Comparison of ENCODE assay signal across 27 cellular contexts in the genomic region with DNA sequence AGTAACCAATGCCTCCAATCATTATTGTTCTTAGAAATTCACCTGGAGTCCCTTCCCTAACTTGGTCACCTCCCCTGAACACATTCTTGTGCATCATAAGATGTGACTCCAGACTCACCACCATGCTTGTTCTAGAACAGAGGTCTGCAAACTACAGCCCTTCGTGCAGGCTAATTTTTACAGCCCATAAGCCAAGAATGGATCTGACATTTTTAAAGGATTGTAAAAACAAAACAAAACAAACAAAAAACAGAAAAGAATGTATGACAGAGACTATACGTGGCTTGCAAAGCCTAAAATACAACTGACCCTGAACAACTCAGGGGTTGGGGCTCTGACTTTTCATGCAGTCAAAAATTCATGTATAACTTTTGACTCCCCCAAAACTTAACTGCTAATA.
"Had no signal": no experiment of that assay in that cellular context is flagged by ENCODE, and none has a peak within 500 bp of the region (broad histone marks: within the 10 kb centered on the region; RNA-seq: fewer than 3 reads in every experiment).

No MANE protein-coding gene starts in this region.

- H3K27ac Mint-ChIP-seq: activated CD4-positive, alpha-beta memory T cell treated with anti-CD3 and anti-CD28 coated beads for 36 hours; activated CD8-positive, alpha-beta memory T cell treated with anti-CD3 and anti-CD28 coated beads, Interleukin-2, amount 10 ng/mL, durations not matched to agents 7 days and 5 days; activated CD8-positive, alpha-beta T cell treated with anti-CD3 and anti-CD28 coated beads, Interleukin-2, amount 10 ng/mL, durations not matched to agents 7 days and 5 days; activated naive CD4-positive, alpha-beta T cell treated with anti-CD3 and anti-CD28 coated beads, Interleukin-2, amount 10 ng/mL, durations not matched to agents 7 days and 5 days; activated naive CD4-positive, alpha-beta T cell treated with anti-CD3 and anti-CD28 coated beads, Interleukin-2, amount 50 U/mL, for 72 hours; activated naive CD8-positive, alpha-beta T cell treated with anti-CD3 and anti-CD28 coated beads, Interleukin-2, amount 10 ng/mL, durations not matched to agents 7 days and 5 days; activated T-cell treated with anti-CD3 and anti-CD28 coated beads, Interleukin-2, amount 50 U/mL, for 72 hours; brain; endodermal cell; WTC11 had no signal

- H3K4me1 ChIP-seq: ascending aorta, breast epithelium, colonic mucosa had no signal

- H3K4me3 Mint-ChIP-seq: activated CD4-positive, alpha-beta memory T cell treated with anti-CD3 and anti-CD28 coated beads for 36 hours; activated CD8-positive, alpha-beta memory T cell treated with anti-CD3 and anti-CD28 coated beads, Interleukin-2, amount 10 ng/mL, durations not matched to agents 7 days and 5 days; activated CD8-positive, alpha-beta T cell treated with anti-CD3 and anti-CD28 coated beads, Interleukin-2, amount 10 ng/mL, durations not matched to agents 7 days and 5 days; activated naive CD4-positive, alpha-beta T cell treated with anti-CD3 and anti-CD28 coated beads, Interleukin-2, amount 10 ng/mL, durations not matched to agents 7 days and 5 days; activated naive CD8-positive, alpha-beta T cell treated with anti-CD3 and anti-CD28 coated beads, Interleukin-2, amount 10 ng/mL, durations not matched to agents 7 days and 5 days; activated T-cell treated with anti-CD3 and anti-CD28 coated beads, Interleukin-2, amount 50 U/mL, for 72 hours; brain; endodermal cell; WTC11 had no signal

- H3K36me3 Mint-ChIP-seq: activated CD4-positive, alpha-beta memory T cell treated with anti-CD3 and anti-CD28 coated beads for 36 hours; brain had no signal

- DNase-seq: activated CD4-positive, alpha-beta memory T cell treated with anti-CD3 and anti-CD28 coated beads for 36 hours; activated CD4-positive, alpha-beta T cell treated with anti-CD3 and anti-CD28 coated beads for 48 hours; activated CD8-positive, alpha-beta memory T cell treated with anti-CD3 and anti-CD28 coated beads, Interleukin-2, amount 10 ng/mL, durations not matched to agents 7 days and 5 days; activated CD8-positive, alpha-beta memory T cell treated with anti-CD3 and anti-CD28 coated beads, Interleukin-2, amount 50 U/mL, for 4 hours; activated CD8-positive, alpha-beta T cell treated with anti-CD3 and anti-CD28 coated beads, Interleukin-2, amount 10 ng/mL, durations not matched to agents 7 days and 5 days; activated gamma-delta T cell; activated naive CD4-positive, alpha-beta T cell; activated naive CD4-positive, alpha-beta T cell treated with anti-CD3 and anti-CD28 coated beads, Interleukin-2, amount 10 ng/mL, durations not matched to agents 7 days and 5 days; activated naive CD8-positive, alpha-beta T cell treated with anti-CD3 and anti-CD28 coated beads, Interleukin-2, amount 10 ng/mL, durations not matched to agents 7 days and 5 days; activated T-cell treated with anti-CD3 and anti-CD28 coated beads, Interleukin-2, amount 50 U/mL, for 1 hour; activated T-cell treated with anti-CD3 and anti-CD28 coated beads, Interleukin-2, amount 50 U/mL, for 72 hours; central memory CD4-positive, alpha-beta T cell; cerebellar nuclear complex; colonic mucosa; effector memory CD4-positive, alpha-beta T cell; endodermal cell; foreskin melanocyte; hippocampal formation; T-helper 2 cell had no signal

- H3K9me3 ChIP-seq: ascending aorta, colonic mucosa had no signal

- H3K4me3 ChIP-seq: ascending aorta, breast epithelium, cardiac muscle cell, colonic mucosa, gastroesophageal sphincter had no signal

- ATAC-seq: activated CD8-positive, alpha-beta memory T cell treated with anti-CD3 and anti-CD28 coated beads, Interleukin-2, amount 10 ng/mL, durations not matched to agents 7 days and 5 days; activated CD8-positive, alpha-beta T cell treated with anti-CD3 and anti-CD28 coated beads, Interleukin-2, amount 10 ng/mL, durations not matched to agents 7 days and 5 days; gastroesophageal sphincter had no signal

- H3K27me3 Mint-ChIP-seq: activated CD4-positive, alpha-beta memory T cell treated with anti-CD3 and anti-CD28 coated beads for 36 hours; activated naive CD4-positive, alpha-beta T cell treated with anti-CD3 and anti-CD28 coated beads, Interleukin-2, amount 10 ng/mL, durations not matched to agents 7 days and 5 days had no signal

- H3K36me3 ChIP-seq: ascending aorta, breast epithelium, cardiac muscle cell, colonic mucosa, gastroesophageal sphincter had no signal

- H3K27me3 ChIP-seq: ascending aorta, breast epithelium, cardiac muscle cell, colonic mucosa, gastroesophageal sphincter had no signal

- H3K9me3 Mint-ChIP-seq: activated naive CD8-positive, alpha-beta T cell treated with anti-CD3 and anti-CD28 coated beads, Interleukin-2, amount 10 ng/mL, durations not matched to agents 7 days and 5 days had no signal

- H3K27ac ChIP-seq: ascending aorta, breast epithelium, cardiac muscle cell, colonic mucosa, gastroesophageal sphincter, VCaP had no signal
